Comparison of ENCODE assay signal across 17 cellular contexts in the genomic region with DNA sequence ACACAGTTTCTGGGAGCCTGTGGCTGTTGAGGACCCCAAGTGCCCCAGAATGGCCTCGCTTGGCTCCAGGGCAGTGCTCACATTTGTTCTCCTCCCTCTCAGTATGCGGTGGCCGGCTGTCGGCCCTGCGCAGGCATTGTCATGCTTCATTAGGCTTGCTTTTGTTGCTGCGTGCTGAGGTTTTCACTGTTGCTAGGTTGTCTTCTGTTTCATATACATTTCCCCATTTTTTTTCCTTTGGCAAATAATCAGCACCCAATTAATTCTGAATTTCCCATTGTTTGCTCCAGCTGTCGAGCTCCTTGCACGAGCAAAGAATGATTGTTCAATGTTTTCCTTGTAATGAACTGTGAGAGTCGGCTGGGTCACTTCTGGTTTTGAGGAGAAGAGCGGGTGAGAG.
A peak's percentile ranks its signal among the peaks of the same experiment; 100 is the strongest.
DNase-seq lines count a peak whose midpoint lies in the region; ATAC-seq and TF ChIP-seq lines count a peak whose summit lies in the region.
"Had no signal": no experiment of that assay in that cellular context is flagged by ENCODE, and none has a peak within 500 bp of the region (broad histone marks: within the 10 kb centered on the region; RNA-seq: fewer than 3 reads in every experiment).

No MANE protein-coding gene starts in this region.

- H3K79me2 ChIP-seq in GM23338 (replicated peaks; ENCODE audit: insufficient read depth) (no peaks in the 10 kb centered on the region), neural progenitor cell (ENCODE audit: low read depth) (no peaks in the 10 kb centered on the region)

- WGBS in ectodermal cell, 2 experiments = 18 to 26% methylated on average over 10 of the region's 10 CpGs

- no peaks in the 10 kb centered on the region for H4K20me1 ChIP-seq in GM23338 (replicated peaks; ENCODE audit: insufficient read depth)
- H4K20me1 ChIP-seq in neural progenitor cell (ENCODE audit: low read depth) = no peaks in the 10 kb centered on the region

- H3K4me3 ChIP-seq in GM23338 (no peak overlapping the region), ectodermal cell (ENCODE audit: insufficient read depth, low read depth, low read length) (no peak overlapping the region), neural progenitor cell (peak overlapping the region; percentile 19)

- H3K36me3 Mint-ChIP-seq in GM23338 (ENCODE audit: low read depth) = no peaks in the 10 kb centered on the region
- peaks cover 5% of the 10 kb centered on the region for H3K36me3 Mint-ChIP-seq in neural progenitor cell
- no peaks in the 10 kb centered on the region for H3K36me3 Mint-ChIP-seq in activated T-helper 1 cell treated with anti-CD3 and anti-CD28 coated beads, Interleukin-12 subunit alpha, Interleukin-12 subunit beta, Interleukin-2, Interleukin-4 antibody, amounts not matched to agents 30 ng/mL and 10 ng/mL and 1 ng/mL, durations not matched to agents 14 hours and 24 hours and 36 hours (ENCODE audit: low read depth)

- H3K27ac Mint-ChIP-seq in GM23338 = no peak overlapping the region
- H3K27ac Mint-ChIP-seq in neural progenitor cell = no peak overlapping the region
- H3K27ac Mint-ChIP-seq in activated T-helper 1 cell treated with anti-CD3 and anti-CD28 coated beads, Interleukin-12 subunit alpha, Interleukin-12 subunit beta, Interleukin-2, Interleukin-4 antibody, amounts not matched to agents 30 ng/mL and 10 ng/mL and 1 ng/mL, durations not matched to agents 14 hours and 24 hours and 36 hours = no peak overlapping the region
- H3K27ac Mint-ChIP-seq: progenitor cell of endocrine pancreas; stimulated activated naive CD8-positive, alpha-beta T cell treated with anti-CD3 and anti-CD28 coated beads, Interleukin-15, amount 100 ng/mL, for 72 hours had no signal

- TF ChIP-seq CTCF in GM23338 (conservative IDR thresholded peaks at IDR 0.05; ENCODE audit: low read depth in 2 of 2) = no peak
- TF ChIP-seq CTCF in neural progenitor cell (IDR thresholded peaks at IDR 0.05) = no peak

- no peaks in the 10 kb centered on the region for H3K27me3 ChIP-seq in GM23338 (ENCODE audit: insufficient read depth)
- H3K27me3 ChIP-seq in ectodermal cell (ENCODE audit: control insufficient read depth, insufficient read depth, low read length, poor library complexity, severe bottlenecking) = no peaks in the 10 kb centered on the region
- H3K27me3 ChIP-seq in neural progenitor cell = peaks cover 16% of the 10 kb centered on the region

- H3K4me1 ChIP-seq in GM23338 (ENCODE audit: insufficient read depth) (0 out of 2 replicates have a peak, but pooled peaks cover 3% of the 10 kb centered on the region), ectodermal cell (ENCODE audit: control insufficient read depth, insufficient read depth, low read length) (peaks cover 18% of the 10 kb centered on the region), neural progenitor cell (peaks cover 21% of the 10 kb centered on the region)

- no peaks in the 10 kb centered on the region for H3K4me1 Mint-ChIP-seq in GM23338
- peaks cover 28% of the 10 kb centered on the region for H3K4me1 Mint-ChIP-seq in neural progenitor cell
- H3K4me1 Mint-ChIP-seq in activated T-helper 1 cell treated with anti-CD3 and anti-CD28 coated beads, Interleukin-12 subunit alpha, Interleukin-12 subunit beta, Interleukin-2, Interleukin-4 antibody, amounts not matched to agents 30 ng/mL and 10 ng/mL and 1 ng/mL, durations not matched to agents 14 hours and 24 hours and 36 hours (ENCODE audit: low read depth) = no peaks in the 10 kb centered on the region
- H3K4me1 Mint-ChIP-seq: stimulated activated naive CD8-positive, alpha-beta T cell treated with anti-CD3 and anti-CD28 coated beads, Interleukin-15, amount 100 ng/mL, for 72 hours had no signal

- H3F3A ChIP-seq in GM23338 (replicated peaks; ENCODE audit: low read depth) (no peaks in the 10 kb centered on the region), neural progenitor cell (ENCODE audit: low read depth) (peaks cover 19% of the 10 kb centered on the region)

- no peaks in the 10 kb centered on the region for H3K9me3 Mint-ChIP-seq in GM23338
- H3K9me3 Mint-ChIP-seq in neural progenitor cell = peaks cover 4% of the 10 kb centered on the region
- no peaks in the 10 kb centered on the region for H3K9me3 Mint-ChIP-seq in activated T-helper 1 cell treated with anti-CD3 and anti-CD28 coated beads, Interleukin-12 subunit alpha, Interleukin-12 subunit beta, Interleukin-2, Interleukin-4 antibody, amounts not matched to agents 30 ng/mL and 10 ng/mL and 1 ng/mL, durations not matched to agents 14 hours and 24 hours and 36 hours
- H3K9me3 Mint-ChIP-seq: stimulated activated naive CD8-positive, alpha-beta T cell treated with anti-CD3 and anti-CD28 coated beads, Interleukin-15, amount 100 ng/mL, for 72 hours had no signal

- H3K9me3 ChIP-seq in ectodermal cell (ENCODE audit: control insufficient read depth, low read length) = no peaks in the 10 kb centered on the region
- H3K9me3 ChIP-seq in neural progenitor cell (ENCODE audit: low read depth) = no peaks in the 10 kb centered on the region
- H3K9me3 ChIP-seq: SK-N-SH had no signal

- no peaks in the 10 kb centered on the region for H3K36me3 ChIP-seq in GM23338 (ENCODE audit: insufficient read depth)
- H3K36me3 ChIP-seq in ectodermal cell (ENCODE audit: control insufficient read depth, insufficient read depth, low read length) = no peaks in the 10 kb centered on the region
- H3K36me3 ChIP-seq in neural progenitor cell = no peaks in the 10 kb centered on the region

- H3K4me2 ChIP-seq in GM23338 (no peak overlapping the region), neural progenitor cell (peak overlapping the region; percentile 72)

- H3K27ac ChIP-seq in GM23338 (ENCODE audit: low read depth) (no peak overlapping the region), ectodermal cell (ENCODE audit: insufficient read depth, low read depth, low read length, poor library complexity, severe bottlenecking) (peak overlapping the region; percentile 92), neural progenitor cell (peak overlapping the region; percentile 34)
- H3K27ac ChIP-seq: epithelial cell of prostate had no signal

- H3K9me2 ChIP-seq in GM23338 (ENCODE audit: insufficient read depth) = 0 out of 2 replicates have a peak, but pooled peaks cover 2% of the 10 kb centered on the region
- H3K9me2 ChIP-seq: SK-N-SH had no signal

- no peak for DNase-seq in GM23338 (ENCODE audit: low spot score)
- DNase-seq in NCI-H2171 treated with DMSO at 0.1 percent for 48 hours (lab: John Stamatoyannopoulos, UW) = peak; percentile 53
- peak; percentile 82 for DNase-seq in neural progenitor cell (ENCODE audit: low spot score)
- DNase-seq in activated T-helper 1 cell treated with anti-CD3 and anti-CD28 coated beads, Interleukin-12 subunit alpha, Interleukin-12 subunit beta, Interleukin-2, Interleukin-4 antibody, amounts not matched to agents 30 ng/mL and 10 ng/mL and 1 ng/mL, durations not matched to agents 14 hours and 24 hours and 36 hours (ENCODE audit: low spot score) = no peak
- no peak for DNase-seq in SHP77 treated with DMSO at 0.1 percent for 48 hours (lab: John Stamatoyannopoulos, UW)
- DNase-seq: activated CD4-positive, alpha-beta T cell treated with anti-CD3 and anti-CD28 coated beads, Interleukin-2, amount 50 U/mL, for 48 hours; activated T-cell treated with anti-CD3 and anti-CD28 coated beads, Interleukin-2, amount 50 U/mL, for 48 hours; cerebellar nuclear complex; NCI-H226; OCI-M1; SK-N-SH; stimulated activated naive CD8-positive, alpha-beta T cell treated with anti-CD3 and anti-CD28 coated beads, Interleukin-15, amount 100 ng/mL, for 72 hours had no signal

- H3K27me3 Mint-ChIP-seq in GM23338 (ENCODE audit: insufficient read depth, low read depth, poor library complexity) (peaks cover 6% of the 10 kb centered on the region), neural progenitor cell (ENCODE audit: insufficient read depth, low read depth) (peaks cover 16% of the 10 kb centered on the region)
- peaks cover 8% of the 10 kb centered on the region for H3K27me3 Mint-ChIP-seq in activated T-helper 1 cell treated with anti-CD3 and anti-CD28 coated beads, Interleukin-12 subunit alpha, Interleukin-12 subunit beta, Interleukin-2, Interleukin-4 antibody, amounts not matched to agents 30 ng/mL and 10 ng/mL and 1 ng/mL, durations not matched to agents 14 hours and 24 hours and 36 hours (ENCODE audit: insufficient read depth)

- H2AFZ ChIP-seq in GM23338 = peak overlapping the region; percentile 2; the same call in 1 of the 2 replicates
- H2AFZ ChIP-seq in neural progenitor cell (replicated peaks) = peak overlapping the region; percentile 75

- no peak overlapping the region for H3K4me3 Mint-ChIP-seq in GM23338
- no peak overlapping the region for H3K4me3 Mint-ChIP-seq in neural progenitor cell
- H3K4me3 Mint-ChIP-seq in activated T-helper 1 cell treated with anti-CD3 and anti-CD28 coated beads, Interleukin-12 subunit alpha, Interleukin-12 subunit beta, Interleukin-2, Interleukin-4 antibody, amounts not matched to agents 30 ng/mL and 10 ng/mL and 1 ng/mL, durations not matched to agents 14 hours and 24 hours and 36 hours = no peak overlapping the region
- H3K4me3 Mint-ChIP-seq: stimulated activated naive CD8-positive, alpha-beta T cell treated with anti-CD3 and anti-CD28 coated beads, Interleukin-15, amount 100 ng/mL, for 72 hours had no signal

- intact Hi-C loops in activated T-helper 1 cell treated with anti-CD3 and anti-CD28 coated beads, Interleukin-12 subunit alpha, Interleukin-12 subunit beta, Interleukin-2, Interleukin-4 antibody, amounts not matched to agents 30 ng/mL and 10 ng/mL and 1 ng/mL, durations not matched to agents 14 hours and 24 hours and 36 hours (cut with micrococcal nuclease) = no loop called here

- ATAC-seq in GM23338 (peak; percentile 73), HG03565 (IDR thresholded peaks at IDR 0.05; ENCODE audit: unreplicated experiment) (no peak)
- ATAC-seq: left lobe of liver; stimulated activated naive CD8-positive, alpha-beta T cell treated with anti-CD3 and anti-CD28 coated beads, Interleukin-15, amount 100 ng/mL, for 72 hours had no signal

- no peak overlapping the region for H3K9ac ChIP-seq in neural progenitor cell
- H3K9ac ChIP-seq: SK-N-SH had no signal

TF ChIP-seq in GM23338, 12 proteins besides CTCF, POLR2A, EP300 and RAD21 (continues in another document):
- no peak for TF ChIP-seq EZH2phosphoT487 (IDR thresholded peaks at IDR 0.05; ENCODE audit: unreplicated experiment)

Comparison
In these comparisons a context has a peak if more than half of its experiments do, and no peak if none do; other contexts are left out.
1. DNase-seq: peak in NCI-H2171 treated with DMSO at 0.1 percent for 48 hours (single experiment) and neural progenitor cell (single experiment); none in GM23338 (single experiment), activated T-helper 1 cell treated with anti-CD3 and anti-CD28 coated beads, Interleukin-12 subunit alpha, Interleukin-12 subunit beta, Interleukin-2, Interleukin-4 antibody, amounts not matched to agents 30 ng/mL and 10 ng/mL and 1 ng/mL, durations not matched to agents 14 hours and 24 hours and 36 hours (single experiment) and SHP77 treated with DMSO at 0.1 percent for 48 hours (single experiment).